ENCODE assay signal across 12 cellular contexts in genomic region chr21:27570306-27570868, GRCh38.
DNase-seq lines count a peak whose midpoint lies in the region; ATAC-seq, FAIRE-seq and TF ChIP-seq lines count a peak whose summit lies in the region.
"Had no signal": no experiment of that assay in that cellular context is flagged by ENCODE, and none has a peak within 500 bp of the region (broad histone marks: within the 10 kb centered on the region; RNA-seq: fewer than 3 reads in every experiment).

No MANE protein-coding gene starts in this region.

- H3K27me3 ChIP-seq in astrocyte (ENCODE audit: insufficient read depth, low read length) (no peaks in the 10 kb centered on the region), right atrium auricular region (no peaks in the 10 kb centered on the region), mesendoderm (ENCODE audit: insufficient read depth, low read length, poor library complexity) (no peaks in the 10 kb centered on the region)

- peak overlapping the region; percentile 98 for H3K27ac ChIP-seq in astrocyte (ENCODE audit: low read depth, low read length)
- peak overlapping the region; percentile 12 to 63 for H3K27ac ChIP-seq in right atrium auricular region
- H3K27ac ChIP-seq in mesendoderm (ENCODE audit: low read depth, low read length) = no peak overlapping the region

- H3K9me3 ChIP-seq in astrocyte (ENCODE audit: insufficient read depth, low read depth, low read length) (no peaks in the 10 kb centered on the region), right atrium auricular region (no peaks in the 10 kb centered on the region)

- H3K9me3 Mint-ChIP-seq in astrocyte (ENCODE audit: unreplicated experiment) = no peaks in the 10 kb centered on the region
- peaks cover 10% of the 10 kb centered on the region for H3K9me3 Mint-ChIP-seq in activated T-helper 2 cell treated with anti-CD3 and anti-CD28 coated beads, Interferon-gamma antibody, Interleukin-2, Interleukin-4, amounts not matched to agents 10 μg/mL and 5 μg/mL and 100 μg/mL, durations not matched to agents 14 hours and 24 hours and 36 hours

- no peak overlapping the region for H2AK5ac ChIP-seq in mesendoderm (ENCODE audit: low read length)

- intact Hi-C loops in activated T-helper 2 cell treated with anti-CD3 and anti-CD28 coated beads, Interferon-gamma antibody, Interleukin-2, Interleukin-4, amounts not matched to agents 10 μg/mL and 5 μg/mL and 100 μg/mL, durations not matched to agents 14 hours and 24 hours and 36 hours (cut with micrococcal nuclease) = no loop called here

- H3K23ac ChIP-seq in mesendoderm (ENCODE audit: low read length) = no peak overlapping the region

- no peak for ATAC-seq in GM18498 (IDR thresholded peaks at IDR 0.05; ENCODE audit: unreplicated experiment)

- no peaks in the 10 kb centered on the region for H3K36me3 Mint-ChIP-seq in astrocyte (ENCODE audit: low read depth, unreplicated experiment)
- H3K36me3 Mint-ChIP-seq in activated T-helper 2 cell treated with anti-CD3 and anti-CD28 coated beads, Interferon-gamma antibody, Interleukin-2, Interleukin-4, amounts not matched to agents 10 μg/mL and 5 μg/mL and 100 μg/mL, durations not matched to agents 14 hours and 24 hours and 36 hours (ENCODE audit: low read depth) = no peaks in the 10 kb centered on the region
- H3K36me3 Mint-ChIP-seq: naive B cell had no signal

- peaks cover 31% of the 10 kb centered on the region for H3K4me1 ChIP-seq in astrocyte (ENCODE audit: insufficient read depth, low read length)
- H3K4me1 ChIP-seq in right atrium auricular region = peaks cover 0 to 17% of the 10 kb centered on the region in 2 donors
- no peaks in the 10 kb centered on the region for H3K4me1 ChIP-seq in mesendoderm (ENCODE audit: control insufficient read depth, low read depth, low read length)

- H3K79me1 ChIP-seq in mesendoderm (ENCODE audit: low read length) = no peaks in the 10 kb centered on the region

- H3K27me3 Mint-ChIP-seq in astrocyte (ENCODE audit: low read depth, unreplicated experiment) = no peaks in the 10 kb centered on the region
- H3K27me3 Mint-ChIP-seq in activated T-helper 2 cell treated with anti-CD3 and anti-CD28 coated beads, Interferon-gamma antibody, Interleukin-2, Interleukin-4, amounts not matched to agents 10 μg/mL and 5 μg/mL and 100 μg/mL, durations not matched to agents 14 hours and 24 hours and 36 hours (ENCODE audit: low read depth) = no peaks in the 10 kb centered on the region
- H3K27me3 Mint-ChIP-seq: naive B cell had no signal

- no peak overlapping the region for H3K18ac ChIP-seq in mesendoderm (ENCODE audit: low read length)

- peak overlapping the region; percentile 79 for H3K9ac ChIP-seq in astrocyte (ENCODE audit: low read length)
- no peak overlapping the region for H3K9ac ChIP-seq in mesendoderm (ENCODE audit: low read length)

- H3K79me2 ChIP-seq in astrocyte (ENCODE audit: insufficient read depth, low read length) (no peaks in the 10 kb centered on the region), mesendoderm (ENCODE audit: control insufficient read depth, insufficient read depth, low read length) (no peaks in the 10 kb centered on the region)

- no peak overlapping the region for H2BK15ac ChIP-seq in mesendoderm (replicated peaks; ENCODE audit: low read depth)

- TF ChIP-seq CTCF in astrocyte (IDR thresholded peaks at IDR 0.05; ENCODE audit: insufficient read depth, low read depth, low read length) (no peak), right atrium auricular region (IDR thresholded peaks at IDR 0.05) (no peak)

- WGBS in mesendoderm (ENCODE audit: extremely low coverage, insufficient coverage, low lambda C conversion rate) = no CpG with 5 or more reads among the region's 2 CpGs

- no peak overlapping the region for H2BK120ac ChIP-seq in mesendoderm (ENCODE audit: low read depth, low read length)

- H3K56ac ChIP-seq in mesendoderm (ENCODE audit: low read length) = no peak overlapping the region

- FAIRE-seq in astrocyte (lab: Jason Lieb, UNC) = peak; percentile 94

- no peaks in the 10 kb centered on the region for H4K20me1 ChIP-seq in astrocyte (ENCODE audit: insufficient read depth, low read length)

- no peak overlapping the region for H4K5ac ChIP-seq in mesendoderm (ENCODE audit: low read length)

- H3K4me3 ChIP-seq in astrocyte (ENCODE audit: insufficient read depth, low read depth, low read length) (no peak overlapping the region), right atrium auricular region (no peak overlapping the region), mesendoderm (ENCODE audit: low read length) (no peak overlapping the region)

- DNase-seq in GOT3 (lab: John Stamatoyannopoulos, UW) (peak; percentile 32), astrocyte (ENCODE audit: low read depth) (peak; percentile 86), right atrium auricular region (ENCODE audit: low spot score) (peak; percentile 82), smooth muscle cell of the brain vasculature (ENCODE audit: low read depth, low spot score) (peak; percentile 76), NCI-H1694 treated with DMSO at 0.1 percent for 48 hours (lab: John Stamatoyannopoulos, UW) (no peak), mesendoderm (no peak)
- no peak for DNase-seq in activated T-helper 2 cell treated with anti-CD3 and anti-CD28 coated beads, Interferon-gamma antibody, Interleukin-2, Interleukin-4, amounts not matched to agents 10 μg/mL and 5 μg/mL and 100 μg/mL, durations not matched to agents 14 hours and 24 hours and 36 hours (ENCODE audit: low spot score)
- DNase-seq: activated T-cell treated with anti-CD3 and anti-CD28 coated beads for 4 hours, DND-41, naive B cell, NCI-H1417 had no signal

- H3K27ac Mint-ChIP-seq in astrocyte (ENCODE audit: unreplicated experiment) = peak overlapping the region; percentile 100
- H3K27ac Mint-ChIP-seq in activated T-helper 2 cell treated with anti-CD3 and anti-CD28 coated beads, Interferon-gamma antibody, Interleukin-2, Interleukin-4, amounts not matched to agents 10 μg/mL and 5 μg/mL and 100 μg/mL, durations not matched to agents 14 hours and 24 hours and 36 hours = no peak overlapping the region
- H3K27ac Mint-ChIP-seq: naive B cell had no signal

- peak overlapping the region; percentile 65 for H3K4me2 ChIP-seq in astrocyte (ENCODE audit: low read length)
- no peak overlapping the region for H3K4me2 ChIP-seq in mesendoderm (ENCODE audit: low read length)

- H3K4me3 Mint-ChIP-seq in astrocyte (ENCODE audit: unreplicated experiment) = no peak overlapping the region
- H3K4me3 Mint-ChIP-seq in activated T-helper 2 cell treated with anti-CD3 and anti-CD28 coated beads, Interferon-gamma antibody, Interleukin-2, Interleukin-4, amounts not matched to agents 10 μg/mL and 5 μg/mL and 100 μg/mL, durations not matched to agents 14 hours and 24 hours and 36 hours (ENCODE audit: low read depth) = no peak overlapping the region
- H3K4me3 Mint-ChIP-seq: naive B cell had no signal

- no peak overlapping the region for H2BK5ac ChIP-seq in mesendoderm (ENCODE audit: low read length)

- H2AFZ ChIP-seq in astrocyte (ENCODE audit: low read depth, low read length) = peak overlapping the region; percentile 0

- H3K36me3 ChIP-seq in astrocyte (ENCODE audit: insufficient read depth, low read length) (no peaks in the 10 kb centered on the region), right atrium auricular region (no peaks in the 10 kb centered on the region), mesendoderm (ENCODE audit: control insufficient read depth, insufficient read depth, low read length) (no peaks in the 10 kb centered on the region)

- H3K4me1 Mint-ChIP-seq in astrocyte (ENCODE audit: low read depth, unreplicated experiment) = peaks cover 39% of the 10 kb centered on the region
- H3K4me1 Mint-ChIP-seq in activated T-helper 2 cell treated with anti-CD3 and anti-CD28 coated beads, Interferon-gamma antibody, Interleukin-2, Interleukin-4, amounts not matched to agents 10 μg/mL and 5 μg/mL and 100 μg/mL, durations not matched to agents 14 hours and 24 hours and 36 hours (ENCODE audit: low read depth) = no peaks in the 10 kb centered on the region
- H3K4me1 Mint-ChIP-seq: naive B cell had no signal

- no peak overlapping the region for H4K8ac ChIP-seq in mesendoderm (ENCODE audit: low read depth, low read length)

- no peak overlapping the region for H3K4ac ChIP-seq in mesendoderm (ENCODE audit: low read depth, low read length)

Comparison
In these comparisons a context has a peak if more than half of its experiments do, and no peak if none do; other contexts are left out.
1. DNase-seq: peak in GOT3 (single experiment), astrocyte (single experiment), right atrium auricular region (single experiment) and smooth muscle cell of the brain vasculature (single experiment); none in NCI-H1694 treated with DMSO at 0.1 percent for 48 hours (single experiment), activated T-helper 2 cell treated with anti-CD3 and anti-CD28 coated beads, Interferon-gamma antibody, Interleukin-2, Interleukin-4, amounts not matched to agents 10 μg/mL and 5 μg/mL and 100 μg/mL, durations not matched to agents 14 hours and 24 hours and 36 hours (single experiment) and mesendoderm (single experiment).